13 cellular contexts compared by ENCODE assay signal in the genomic region with DNA sequence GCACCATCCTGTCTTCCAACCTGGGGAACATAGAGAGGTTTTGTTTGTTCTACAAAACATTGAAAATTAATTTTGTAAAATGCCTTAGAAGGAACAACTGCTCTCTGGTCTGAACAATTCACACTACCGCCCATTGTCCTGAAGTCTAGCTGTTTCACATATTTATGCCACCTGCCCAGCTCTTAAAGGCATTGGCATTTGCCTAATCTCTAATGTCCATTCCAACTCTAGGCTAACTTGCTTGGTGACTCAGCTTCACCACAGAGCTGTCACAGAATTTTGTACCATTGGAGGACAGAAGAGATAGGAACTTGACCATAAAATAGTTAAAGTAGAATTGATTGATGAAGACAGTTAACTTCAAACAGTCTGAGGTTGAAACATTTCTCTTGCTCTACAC. TPM values are rescaled to one million over a fixed set of nuclear protein-coding genes. Genes with fewer than 3 reads are reported as not detected.
DNase-seq lines count a peak whose midpoint lies in the region; ATAC-seq lines count a peak whose summit lies in the region.
"Had no signal": no experiment of that assay in that cellular context is flagged by ENCODE, and none has a peak within 500 bp of the region (broad histone marks: within the 10 kb centered on the region; RNA-seq: fewer than 3 reads in every experiment).

No MANE protein-coding gene starts in this region.

- H3K27me3 Mint-ChIP-seq in activated naive CD4-positive, alpha-beta T cell treated with anti-CD3 and anti-CD28 coated beads, Interleukin-2, amount 10 ng/mL, durations not matched to agents 7 days and 5 days = no peaks in the 10 kb centered on the region
- H3K27me3 Mint-ChIP-seq: CD4-positive, alpha-beta T cell had no signal

- H3K4me3 Mint-ChIP-seq in activated naive CD4-positive, alpha-beta T cell treated with anti-CD3 and anti-CD28 coated beads, Interleukin-2, amount 10 ng/mL, durations not matched to agents 7 days and 5 days = no peak overlapping the region
- H3K4me3 Mint-ChIP-seq: CD4-positive, alpha-beta T cell had no signal

- no peak for DNase-seq in activated naive CD4-positive, alpha-beta T cell treated with anti-CD3 and anti-CD28 coated beads, Interleukin-2, amount 10 ng/mL, durations not matched to agents 7 days and 5 days
- DNase-seq in activated naive CD4-positive, alpha-beta T cell (lab: John Stamatoyannopoulos, UW) = no peak
- peak; percentile 13 for DNase-seq in RPMI7951 (ENCODE audit: low read depth)
- DNase-seq in kidney tubule cell (ENCODE audit: low spot score) = peak; percentile 29
- no peak for DNase-seq in glomerular visceral epithelial cell (ENCODE audit: extremely low spot score)
- DNase-seq in Right ventricle myocardium superior = no peak
- DNase-seq in HUDEP-2 (lab: John Stamatoyannopoulos, UW; ENCODE audit: unreplicated experiment in 76 of 76) = no peak
- DNase-seq: CD4-positive, alpha-beta T cell; GOT3; NCI-H2227 treated with DMSO at 0.1 percent for 48 hours had no signal

- CTCF ChIA-PET in activated naive CD4-positive, alpha-beta T cell treated with anti-CD3 and anti-CD28 coated beads, Interleukin-2, amount 10 ng/mL, durations not matched to agents 7 days and 5 days (lab: Charles Lee) = interaction anchor here (2.2 kb wide), 1 partner anchor 499 kb away, joined by 5 read pairs; no protein-coding TSS in a partner anchor

- H3K9me3 Mint-ChIP-seq in activated naive CD4-positive, alpha-beta T cell treated with anti-CD3 and anti-CD28 coated beads, Interleukin-2, amount 10 ng/mL, durations not matched to agents 7 days and 5 days = no peaks in the 10 kb centered on the region

- no peaks in the 10 kb centered on the region for H3K4me1 Mint-ChIP-seq in activated naive CD4-positive, alpha-beta T cell treated with anti-CD3 and anti-CD28 coated beads, Interleukin-2, amount 10 ng/mL, durations not matched to agents 7 days and 5 days

- H3K27ac Mint-ChIP-seq in activated naive CD4-positive, alpha-beta T cell treated with anti-CD3 and anti-CD28 coated beads, Interleukin-2, amount 10 ng/mL, durations not matched to agents 7 days and 5 days = peak overlapping the region; percentile 34
- H3K27ac Mint-ChIP-seq: CD4-positive, alpha-beta T cell had no signal

- ATAC-seq in Right ventricle myocardium superior (ENCODE audit: poor library complexity) = no peak

- H3K36me3 Mint-ChIP-seq in activated naive CD4-positive, alpha-beta T cell treated with anti-CD3 and anti-CD28 coated beads, Interleukin-2, amount 10 ng/mL, durations not matched to agents 7 days and 5 days = no peaks in the 10 kb centered on the region

- intact Hi-C loops in Right ventricle myocardium superior (cut with DNase I) = loop anchor here (5.0 kb wide), 2 partner anchors 191 to 501 kb away; no protein-coding TSS in a partner anchor

RNA-seq across cellular contexts. Expression of a gene that starts 53.6 kb away (rescaled TPM):
- total RNA-seq in RPMI7951 (2014; rRNA removed; shearing (Covaris generic)) = not detected in 2 replicates
- not detected for total RNA-seq in Right ventricle myocardium superior
- total RNA-seq: A172; Caco-2; CD4-positive, alpha-beta T cell; Right ventricle myocardium inferior had no signal

Comparison
In these comparisons a context has a peak if more than half of its experiments do, and no peak if none do; other contexts are left out.
1. DNase-seq: peak in RPMI7951 (single experiment) and kidney tubule cell (single experiment); none in activated naive CD4-positive, alpha-beta T cell treated with anti-CD3 and anti-CD28 coated beads, Interleukin-2, amount 10 ng/mL, durations not matched to agents 7 days and 5 days (single experiment), activated naive CD4-positive, alpha-beta T cell (0 of 4), glomerular visceral epithelial cell (single experiment), Right ventricle myocardium superior (single experiment) and HUDEP-2 (0 of 76).